11 cellular contexts compared by ENCODE assay signal in genomic region chr12:6343518-6343917, GRCh38. TPM values are rescaled to one million over a fixed set of nuclear protein-coding genes. Genes with fewer than 3 reads are reported as not detected.
DNase-seq lines count a peak whose midpoint lies in the region; TF ChIP-seq lines count a peak whose summit lies in the region.
"Had no signal": no experiment of that assay in that cellular context is flagged by ENCODE, and none has a peak within 500 bp of the region (broad histone marks: within the 10 kb centered on the region; RNA-seq: fewer than 3 reads in every experiment).

No MANE protein-coding gene starts in this region.

- TF ChIP-seq POLR2A in sigmoid colon (IDR thresholded peaks at IDR 0.05) = no peak

- intact Hi-C loops in sigmoid colon (cut with DNase I) = loop anchor here (2.0 kb wide), 1 partner anchor 17 kb away; no protein-coding TSS in a partner anchor

- H3K4me1 ChIP-seq in BLaER1 (peaks cover 82% of the 10 kb centered on the region), MM.1S (ENCODE audit: low read length) (peaks cover 32% of the 10 kb centered on the region), sigmoid colon (peaks cover 0 to 71% (median 50%) of the 10 kb centered on the region in 4 donors)

- TF ChIP-seq EP300 in sigmoid colon (IDR thresholded peaks at IDR 0.05) = no peak

- H3K27ac ChIP-seq in BLaER1 = peak overlapping the region; percentile 98
- H3K27ac ChIP-seq in MM.1S (ENCODE audit: low read length) = no peak overlapping the region
- H3K27ac ChIP-seq in sigmoid colon = peak overlapping the region; percentile 93 to 98 (median 97)

- H3K4me3 ChIP-seq in BLaER1 (peak overlapping the region; percentile 51), MM.1S (ENCODE audit: low read length) (no peak overlapping the region), fibroblast of villous mesenchyme (ENCODE audit: low read depth, low read length) (no peak overlapping the region), sigmoid colon (no peak overlapping the region)
- H3K4me3 ChIP-seq: body of pancreas had no signal

- no peaks in the 10 kb centered on the region for H3K9me2 ChIP-seq in MM.1S (replicated peaks; ENCODE audit: insufficient read depth, low read length)

- H3K36me3 ChIP-seq in BLaER1 (peaks cover 8% of the 10 kb centered on the region; the same call in 1 of the 2 replicates), MM.1S (replicated peaks; ENCODE audit: insufficient read depth, low read length) (no peaks in the 10 kb centered on the region), sigmoid colon (no peaks in the 10 kb centered on the region)

- peaks cover 20% of the 10 kb centered on the region for H4K20me1 ChIP-seq in BLaER1
- no peaks in the 10 kb centered on the region for H4K20me1 ChIP-seq in MM.1S (ENCODE audit: insufficient read depth, low read length)

- no peak for TF ChIP-seq CTCF in MM.1S (IDR thresholded peaks at IDR 0.05; ENCODE audit: low read length)
- TF ChIP-seq CTCF in fibroblast of villous mesenchyme (IDR thresholded peaks at IDR 0.05; ENCODE audit: insufficient read depth, low read depth, low read length) = no peak
- no peak for TF ChIP-seq CTCF in sigmoid colon (IDR thresholded peaks at IDR 0.05)

- H3K4me2 ChIP-seq in BLaER1 (peak overlapping the region; percentile 99), MM.1S (ENCODE audit: low read depth, low read length) (no peak overlapping the region)

- no peaks in the 10 kb centered on the region for H3K27me3 ChIP-seq in BLaER1
- H3K27me3 ChIP-seq in MM.1S (replicated peaks; ENCODE audit: insufficient read depth, low read length) = no peaks in the 10 kb centered on the region
- H3K27me3 ChIP-seq in sigmoid colon = no peaks in the 10 kb centered on the region
- H3K27me3 ChIP-seq: body of pancreas had no signal

- H3K9me3 ChIP-seq in BLaER1 = no peaks in the 10 kb centered on the region
- no peaks in the 10 kb centered on the region for H3K9me3 ChIP-seq in MM.1S (replicated peaks; ENCODE audit: insufficient read depth, low read length)
- no peaks in the 10 kb centered on the region for H3K9me3 ChIP-seq in sigmoid colon
- H3K9me3 ChIP-seq: body of pancreas had no signal

- H3F3A ChIP-seq in MM.1S (ENCODE audit: insufficient read depth, low read length) = no peaks in the 10 kb centered on the region

- peak overlapping the region; percentile 96 for H3K9ac ChIP-seq in BLaER1
- H3K9ac ChIP-seq in MM.1S (ENCODE audit: low read length) = no peak overlapping the region

- 0 out of 2 replicates have a peak overlapping the region, but pooled peaks have one; percentile 17 for H2AFZ ChIP-seq in MM.1S (ENCODE audit: low read length)

- WGBS in sigmoid colon, 2 donors = 46 to 61% methylated on average over 5 of the region's 5 CpGs

- DNase-seq in MM.1S = no peak
- DNase-seq in fibroblast of villous mesenchyme (ENCODE audit: low read depth) = peak; percentile 39
- no peak for DNase-seq in sigmoid colon
- no peak for DNase-seq in A172 (ENCODE audit: low spot score)
- DNase-seq in ureter (ENCODE audit: low spot score) = no peak
- no peak for DNase-seq in activated CD8-positive, alpha-beta memory T cell treated with anti-CD3 and anti-CD28 coated beads for 24 hours
- no peak for DNase-seq in amygdala (lab: John Stamatoyannopoulos, UW)
- DNase-seq: body of pancreas, NCI-H187 treated with DMSO at 0.1 percent for 48 hours had no signal

- H3K79me2 ChIP-seq in MM.1S (ENCODE audit: low read length) = peaks cover 44% of the 10 kb centered on the region

RNA-seq across cellular contexts. Expression of gene TNFRSF1A, which starts 1.6 kb away (rescaled TPM):
- total RNA-seq in fibroblast of villous mesenchyme (125 and 174 TPM in 2 replicates), sigmoid colon (100 to 1,000 TPM; 135 to 191 (median 176) TPM), ureter (177 TPM)
- 100 to 1,000 TPM in 1 of 3 donors, 10 to 100 TPM in 2; 31.7 to 107 (median 74.5) TPM for polyA plus RNA-seq in sigmoid colon
- 121 and 172 TPM in 2 replicates for total RNA-seq in A172 (2014; rRNA removed; shearing (Covaris generic))

RNA-seq across cellular contexts. Expression of gene SCNN1A, which starts 31.8 kb away (rescaled TPM):
- total RNA-seq in fibroblast of villous mesenchyme (under 0.01 and 0.32 TPM in 2 replicates), sigmoid colon (1 to 10 TPM in 3 of 4 donors, under 1 TPM in 1; 0.82 to 7.2 (median 1.1) TPM), ureter (63.8 TPM)
- polyA plus RNA-seq in sigmoid colon = 100 to 1,000 TPM in 1 of 3 donors, 10 to 100 TPM in 2; 51.1 to 169 (median 53.5) TPM
- total RNA-seq in A172 (2014; rRNA removed; shearing (Covaris generic)) = 0.07 and 2.9 TPM in 2 replicates
- total RNA-seq: T-helper 1 cell treated with Interleukin-12 subunit alpha and Interleukin-12 subunit beta and Interleukin-4 antibody, amounts not matched to agents 30 ng/mL and 1 ng/mL, for 36 hours had no signal

RNA-seq across cellular contexts. Expression of gene PLEKHG6, which starts 33.0 kb away (rescaled TPM):
- total RNA-seq in fibroblast of villous mesenchyme (under 0.01 TPM in 1 of 2 replicates, not detected in the other), sigmoid colon (1 to 10 TPM in 1 of 4 donors, under 1 TPM in 1, not detected in 2; 0.99 to 2.5 TPM), ureter (59.7 TPM)
- polyA plus RNA-seq in sigmoid colon = 100 to 1,000 TPM in 1 of 3 donors, 10 to 100 TPM in 2; 61.3 to 146 (median 93.6) TPM
- not detected in 2 replicates for total RNA-seq in A172 (2014; rRNA removed; shearing (Covaris generic))
- total RNA-seq: T-helper 1 cell treated with Interleukin-12 subunit alpha and Interleukin-12 subunit beta and Interleukin-4 antibody, amounts not matched to agents 30 ng/mL and 1 ng/mL, for 36 hours had no signal

RNA-seq across cellular contexts. Expression of gene LTBR, which starts 40.4 kb away (rescaled TPM):
- total RNA-seq in fibroblast of villous mesenchyme (61.3 and 69.6 TPM in 2 replicates), sigmoid colon (100 to 1,000 TPM in 3 of 4 donors, 10 to 100 TPM in 1; 85.2 to 200 (median 125) TPM), ureter (167 TPM)
- polyA plus RNA-seq in sigmoid colon = 10 to 100 TPM; 36.3 to 85.2 (median 37.8) TPM
- not detected in 2 replicates for total RNA-seq in A172 (2014; rRNA removed; shearing (Covaris generic))

Comparison
In these comparisons a context has a peak if more than half of its experiments do, and no peak if none do; other contexts are left out.
1. RNA of gene PLEKHG6, which starts 33.0 kb away (total RNA-seq): 59.7 TPM in ureter (single experiment); 0.99 to 2.5 TPM in sigmoid colon, under 0.01 TPM in fibroblast of villous mesenchyme and not detected in A172; every median in the first group is over 10 times any median in the second.